6 cellular contexts compared by ENCODE assay signal in genomic region chr2:194452504-194452903, GRCh38.
"Had no signal": no experiment of that assay in that cellular context is flagged by ENCODE, and none has a peak within 500 bp of the region (broad histone marks: within the 10 kb centered on the region; RNA-seq: fewer than 3 reads in every experiment).

No MANE protein-coding gene starts in this region.

- H3K4me3 ChIP-seq: K562 had no signal

- H3K27ac ChIP-seq: HL-60 had no signal

- ATAC-seq: K562 had no signal

- FAIRE-seq: HTR-8/SVneo, K562 had no signal

- DNase-seq: IMR-90, KBM-7, KG1 had no signal
